Comparison of ENCODE assay signal across 29 cellular contexts in genomic region chr1:226960944-226961765, GRCh38. TPM values are rescaled to one million over a fixed set of nuclear protein-coding genes. Genes with fewer than 3 reads are reported as not detected.
DNase-seq lines count a peak whose midpoint lies in the region; ATAC-seq and TF ChIP-seq lines count a peak whose summit lies in the region.
"Had no signal": no experiment of that assay in that cellular context is flagged by ENCODE, and none has a peak within 500 bp of the region (broad histone marks: within the 10 kb centered on the region; RNA-seq: fewer than 3 reads in every experiment).

No MANE protein-coding gene starts in this region.

- H3K4me1 Mint-ChIP-seq in activated T-cell treated with anti-CD3 and anti-CD28 coated beads, Interleukin-2, amount 50 U/mL, for 72 hours (ENCODE audit: low read depth): peaks cover 10% of the 10 kb centered on the region
- H3K4me1 Mint-ChIP-seq: endodermal cell had no signal

- intact Hi-C loops in mammary epithelial cell (cut with micrococcal nuclease): no loop called here

- H2AFZ ChIP-seq in mammary epithelial cell (ENCODE audit: low read depth, low read length): no peak overlapping the region

- H3K27me3 Mint-ChIP-seq in activated T-cell treated with anti-CD3 and anti-CD28 coated beads, Interleukin-2, amount 50 U/mL, for 72 hours (ENCODE audit: low read depth): no peaks in the 10 kb centered on the region
- H3K27me3 Mint-ChIP-seq: B cell; dendritic cell treated with granulocyte-macrophage colony-stimulating factor and Interleukin-4, amounts not matched to agents 40 ng/mL and 50 ng/mL, for 4 days; naive thymus-derived CD4-positive, alpha-beta T cell; T-helper 17 cell had no signal

- peaks cover 2 to 3% of the 10 kb centered on the region in 2 donors for H3K9me3 Mint-ChIP-seq in activated T-cell treated with anti-CD3 and anti-CD28 coated beads, Interleukin-2, amount 50 U/mL, for 72 hours
- H3K9me3 Mint-ChIP-seq: CD8-positive, alpha-beta T cell had no signal

- H3K4me3 ChIP-seq in BLaER1 (no peak overlapping the region), mammary epithelial cell (replicated peaks in 1 of 3; ENCODE audit: insufficient read depth in 1 of 3, low read depth in 2 of 3, low read length in 3 of 3) (no peak overlapping the region)
- H3K4me3 ChIP-seq: adrenal gland had no signal

- H3K4me1 ChIP-seq in BLaER1: peaks cover 53% of the 10 kb centered on the region
- H3K4me1 ChIP-seq in mammary epithelial cell (ENCODE audit: insufficient read depth, low read length): no peaks in the 10 kb centered on the region

- H3K4me2 ChIP-seq in BLaER1: peak overlapping the region; percentile 86; the same call in 1 of the 2 replicates
- H3K4me2 ChIP-seq in mammary epithelial cell (ENCODE audit: insufficient read depth, low read depth, low read length): no peak overlapping the region

- in situ Hi-C loops in mammary epithelial cell (cut with MboI; ENCODE audit: low sequenced_read_pairs in 2 of 2): no loop called here

- H3K27ac Mint-ChIP-seq in activated T-cell treated with anti-CD3 and anti-CD28 coated beads, Interleukin-2, amount 50 U/mL, for 72 hours: no peak overlapping the region
- H3K27ac Mint-ChIP-seq: B cell; CD8-positive, alpha-beta T cell; dendritic cell treated with granulocyte-macrophage colony-stimulating factor and Interleukin-4, amounts not matched to agents 40 ng/mL and 50 ng/mL, for 4 days; endodermal cell; HFFc6; T-helper 17 cell had no signal

- peaks cover 3% of the 10 kb centered on the region for H3K79me2 ChIP-seq in mammary epithelial cell (ENCODE audit: insufficient read depth, low read length)

- H3K27me3 ChIP-seq in BLaER1 (no peaks in the 10 kb centered on the region), mammary epithelial cell (ENCODE audit: insufficient read depth, low read length) (no peaks in the 10 kb centered on the region)
- H3K27me3 ChIP-seq: adrenal gland had no signal

- dilution Hi-C loops in mammary epithelial cell (cut with HindIII; ENCODE audit: low sequenced_read_pairs): no loop called here

- peaks cover 1 to 7% of the 10 kb centered on the region in 2 donors for H3K36me3 Mint-ChIP-seq in activated T-cell treated with anti-CD3 and anti-CD28 coated beads, Interleukin-2, amount 50 U/mL, for 72 hours (ENCODE audit: insufficient read depth in 2 of 2)

- H3K27ac ChIP-seq in BLaER1: peak overlapping the region; percentile 90; the same call in 1 of the 2 replicates
- no peak overlapping the region for H3K27ac ChIP-seq in mammary epithelial cell (ENCODE audit: insufficient read depth, low read depth, low read length)

- no peak for TF ChIP-seq CTCF in mammary epithelial cell (conservative IDR thresholded peaks at IDR 0.05 in 1 of 2, IDR thresholded peaks at IDR 0.05 in 1 of 2; ENCODE audit: extremely low read depth in 1 of 2, insufficient read depth in 1 of 2, low read depth in 1 of 2, low read length in 2 of 2)

- ATAC-seq in activated T-cell treated with anti-CD3 and anti-CD28 coated beads, Interleukin-2, amount 50 U/mL, for 72 hours (replicated peaks in 1 of 2): peak; percentile 45 to 60
- no peak for ATAC-seq in HG02981 (IDR thresholded peaks at IDR 0.05; ENCODE audit: unreplicated experiment)
- ATAC-seq: CD8-positive, alpha-beta T cell; left ventricle myocardium superior; Right ventricle myocardium inferior; T-helper 17 cell had no signal

- peaks cover 47% of the 10 kb centered on the region for H3K9me3 ChIP-seq in BLaER1
- no peaks in the 10 kb centered on the region for H3K9me3 ChIP-seq in mammary epithelial cell (replicated peaks; ENCODE audit: insufficient read depth, low read length)
- H3K9me3 ChIP-seq: adrenal gland had no signal

- H3K9ac ChIP-seq in BLaER1 (no peak overlapping the region), mammary epithelial cell (ENCODE audit: insufficient read depth, low read length) (no peak overlapping the region)

- DNase-seq in activated T-cell treated with anti-CD3 and anti-CD28 coated beads for 48 hours (ENCODE audit: low read depth) (peak; percentile 12), mammary epithelial cell (no peak), DMS153 (lab: John Stamatoyannopoulos, UW) (no peak)
- no peak for DNase-seq in activated T-cell treated with anti-CD3 and anti-CD28 coated beads, Interleukin-2, amount 50 U/mL, for 1 hour
- DNase-seq in activated T-cell treated with anti-CD3 and anti-CD28 coated beads, Interleukin-2, amount 50 U/mL, for 72 hours: peak in 1 of 2 donors; percentile 12
- peak in 2 of 3 donors; percentile 5 to 15 for DNase-seq in stimulated activated CD4-positive, alpha-beta T cell treated with anti-CD3 and anti-CD28 coated beads, Interleukin-12 subunit alpha, Interleukin-12 subunit beta, amount 100 ng/mL, for 48 hours (ENCODE audit: low read depth in 2 of 3, low spot score in 1 of 3)
- DNase-seq: ACHN; activated CD4-positive, CD25-positive, alpha-beta regulatory T cell; activated effector memory CD4-positive, alpha-beta T cell treated with Interleukin-2 at 50 U/mL for 16 hours; adrenal gland; CD8-positive, alpha-beta T cell; DMS 273 treated with DMSO at 0.1 percent for 48 hours; EL; endodermal cell; HFFc6; left ventricle myocardium superior; naive thymus-derived CD4-positive, alpha-beta T cell; NCI-H1694; NCI-H446; NCI-H748 treated with DMSO at 0.1 percent for 48 hours; occipital lobe; substantia nigra; T-helper 17 cell; trophoblast cell had no signal

- no peak overlapping the region for H3K4me3 Mint-ChIP-seq in activated T-cell treated with anti-CD3 and anti-CD28 coated beads, Interleukin-2, amount 50 U/mL, for 72 hours
- H3K4me3 Mint-ChIP-seq: B cell; CD8-positive, alpha-beta T cell; dendritic cell treated with granulocyte-macrophage colony-stimulating factor and Interleukin-4, amounts not matched to agents 40 ng/mL and 50 ng/mL, for 4 days; endodermal cell; HFFc6; naive thymus-derived CD4-positive, alpha-beta T cell; T-helper 17 cell had no signal

- 92% methylated on average over 11 of the region's 13 CpGs for WGBS in mammary epithelial cell (ENCODE audit: low coverage, missing lambda C conversion rate)

- CTCF ChIA-PET in mammary epithelial cell (lab: Charles Lee; ENCODE audit: low non-redundant PET): no interaction called here

- H4K20me1 ChIP-seq in BLaER1 (peaks cover 19% of the 10 kb centered on the region; the same call in 1 of the 2 replicates), mammary epithelial cell (ENCODE audit: insufficient read depth, low read length) (no peaks in the 10 kb centered on the region)

- H3K36me3 ChIP-seq in BLaER1 (peaks cover 59% of the 10 kb centered on the region), mammary epithelial cell (ENCODE audit: insufficient read depth, low read length) (no peaks in the 10 kb centered on the region)

- BruUV-seq in mammary epithelial cell (replicated peaks; lab: Mats Ljungman, UMichigan): no TSS peak

RNA-seq across cellular contexts. Expression of gene COQ8A, which starts 21.1 kb away (rescaled TPM):
- 10 to 100 TPM; 24.2 to 32.2 TPM for total RNA-seq in activated T-cell treated with anti-CD3 and anti-CD28 coated beads, Interleukin-2, amount 50 U/mL, for 72 hours
- 1 to 10 TPM; 5.5 to 7.1 TPM for total RNA-seq in mammary epithelial cell
- 8.7 TPM for polyA plus RNA-seq in mammary epithelial cell
- 11.7 TPM for polyA minus RNA-seq in mammary epithelial cell

Comparison
In these comparisons a context has a peak if more than half of its experiments do, and no peak if none do; other contexts are left out.
1. DNase-seq: peak in activated T-cell treated with anti-CD3 and anti-CD28 coated beads for 48 hours (single experiment) and stimulated activated CD4-positive, alpha-beta T cell treated with anti-CD3 and anti-CD28 coated beads, Interleukin-12 subunit alpha, Interleukin-12 subunit beta, amount 100 ng/mL, for 48 hours (2 of 3); none in activated T-cell treated with anti-CD3 and anti-CD28 coated beads, Interleukin-2, amount 50 U/mL, for 1 hour (single experiment), mammary epithelial cell (single experiment) and DMS153 (single experiment).